8 cellular contexts compared by ENCODE assay signal in the genomic region with DNA sequence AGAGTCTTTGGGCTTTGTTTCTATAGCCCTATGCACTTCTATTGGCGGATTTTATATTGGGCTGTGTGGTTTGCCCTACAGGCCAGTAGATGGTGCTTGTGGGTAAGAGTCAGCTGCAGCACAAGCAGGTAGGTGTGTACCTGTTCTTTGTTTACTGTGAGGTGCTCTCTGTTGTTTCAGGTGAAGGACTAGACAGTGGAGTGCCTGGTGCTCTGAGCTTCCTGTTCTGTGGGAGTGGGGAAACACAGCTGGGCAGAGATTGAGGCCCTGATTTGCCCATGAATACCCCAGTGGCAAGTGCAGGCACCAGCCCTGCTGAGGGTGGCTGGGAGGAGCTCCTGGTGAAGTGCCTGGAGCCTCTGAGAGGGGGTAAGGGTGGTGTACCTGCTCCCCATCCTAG. TPM values are rescaled to one million over a fixed set of nuclear protein-coding genes. Genes with fewer than 3 reads are reported as not detected.
A peak's percentile ranks its signal among the peaks of the same experiment; 100 is the strongest.
DNase-seq lines count a peak whose midpoint lies in the region; ATAC-seq, FAIRE-seq and TF ChIP-seq lines count a peak whose summit lies in the region.

No MANE protein-coding gene starts in this region.

- H3F3A ChIP-seq in SU-DHL-6 (ENCODE audit: insufficient read depth) = no peaks in the 10 kb centered on the region

- H3K27me3 ChIP-seq in SU-DHL-6 (ENCODE audit: low read length) = no peaks in the 10 kb centered on the region
- no peaks in the 10 kb centered on the region for H3K27me3 ChIP-seq in kidney epithelial cell (ENCODE audit: control insufficient read depth, insufficient read depth, low read length)

- no peaks in the 10 kb centered on the region for H3K36me3 Mint-ChIP-seq in activated T-helper 17 cell treated with anti-CD3 and anti-CD28 coated beads, Interleukin-2, amount 50 U/mL, for 72 hours (ENCODE audit: low read depth)

- peak; percentile 49 for FAIRE-seq in GM18507 (lab: Jason Lieb, UNC)

- ATAC-seq in HG03354 (IDR thresholded peaks at IDR 0.05; ENCODE audit: poor library complexity, severe bottlenecking, unreplicated experiment) = peak; percentile 78
- ATAC-seq in HG03196 (IDR thresholded peaks at IDR 0.05; ENCODE audit: unreplicated experiment) = no peak
- no peak for ATAC-seq in activated T-helper 17 cell treated with anti-CD3 and anti-CD28 coated beads, Interleukin-2, amount 50 U/mL, for 72 hours (replicated peaks)

- H3K9me3 Mint-ChIP-seq in activated T-helper 17 cell treated with anti-CD3 and anti-CD28 coated beads, Interleukin-2, amount 50 U/mL, for 72 hours = peaks cover 4% of the 10 kb centered on the region

- H3K27me3 Mint-ChIP-seq in activated T-helper 17 cell treated with anti-CD3 and anti-CD28 coated beads, Interleukin-2, amount 50 U/mL, for 72 hours = peaks cover 40% of the 10 kb centered on the region

- no peak overlapping the region for H3K9ac ChIP-seq in SU-DHL-6 (ENCODE audit: low read length)

- H3K79me2 ChIP-seq in SU-DHL-6 (ENCODE audit: insufficient read depth, low read length) = no peaks in the 10 kb centered on the region

- H3K4me2 ChIP-seq in SU-DHL-6 (ENCODE audit: low read depth, low read length, poor library complexity, severe bottlenecking) = no peak overlapping the region

- H2AFZ ChIP-seq in SU-DHL-6 (ENCODE audit: low read depth, low read length, severe bottlenecking) = no peak overlapping the region

- no peaks in the 10 kb centered on the region for H4K20me1 ChIP-seq in SU-DHL-6 (ENCODE audit: low read depth, low read length)

- H3K4me3 ChIP-seq in SU-DHL-6 (ENCODE audit: insufficient read depth, low read length, poor library complexity, severe bottlenecking) = no peak overlapping the region
- no peak overlapping the region for H3K4me3 ChIP-seq in kidney epithelial cell (ENCODE audit: low read depth, low read length)

- H3K9me3 ChIP-seq in SU-DHL-6 (ENCODE audit: insufficient read depth, low read length) = no peaks in the 10 kb centered on the region

- H3K27ac Mint-ChIP-seq in activated T-helper 17 cell treated with anti-CD3 and anti-CD28 coated beads, Interleukin-2, amount 50 U/mL, for 72 hours = no peak overlapping the region

- no peak overlapping the region for H3K27ac ChIP-seq in SU-DHL-6 (ENCODE audit: low read depth, low read length)

- no peak overlapping the region for H3K4me3 Mint-ChIP-seq in activated T-helper 17 cell treated with anti-CD3 and anti-CD28 coated beads, Interleukin-2, amount 50 U/mL, for 72 hours

- H3K36me3 ChIP-seq in SU-DHL-6 (ENCODE audit: low read length) (no peaks in the 10 kb centered on the region), kidney epithelial cell (ENCODE audit: control insufficient read depth, insufficient read depth, low read length) (no peaks in the 10 kb centered on the region)

- no peaks in the 10 kb centered on the region for H3K4me1 Mint-ChIP-seq in activated T-helper 17 cell treated with anti-CD3 and anti-CD28 coated beads, Interleukin-2, amount 50 U/mL, for 72 hours

- TF ChIP-seq CTCF in SU-DHL-6 (IDR thresholded peaks at IDR 0.05; ENCODE audit: insufficient read depth, low read length, poor library complexity, severe bottlenecking) (peak; percentile 34), kidney epithelial cell (IDR thresholded peaks at IDR 0.05; ENCODE audit: insufficient read depth, low read length, poor library complexity, severe bottlenecking) (peak; percentile 40)

- H3K9me2 ChIP-seq in SU-DHL-6 (replicated peaks; ENCODE audit: insufficient read depth, low read length) = no peaks in the 10 kb centered on the region

- DNase-seq in GM18507 (ENCODE audit: extremely low spot score, insufficient read length, low read depth) (no peak), kidney epithelial cell (ENCODE audit: low read depth) (no peak), T1000 (lab: John Stamatoyannopoulos, UW) (no peak)
- DNase-seq in stimulated activated naive CD4-positive, alpha-beta T cell treated with Interleukin-2 at 50 U/mL for 16 hours (lab: John Stamatoyannopoulos, UW) = no peak

RNA-seq across cellular contexts. Expression of a gene that starts 26.3 kb away (rescaled TPM):
- 0.58 TPM in 1 of 2 replicates, not detected in the other for total RNA-seq in kidney epithelial cell
- total RNA-seq in activated T-helper 17 cell treated with anti-CD3 and anti-CD28 coated beads, Interleukin-2, amount 50 U/mL, for 72 hours = not detected
